Comparison of ENCODE assay signal across 14 cellular contexts in the genomic region with DNA sequence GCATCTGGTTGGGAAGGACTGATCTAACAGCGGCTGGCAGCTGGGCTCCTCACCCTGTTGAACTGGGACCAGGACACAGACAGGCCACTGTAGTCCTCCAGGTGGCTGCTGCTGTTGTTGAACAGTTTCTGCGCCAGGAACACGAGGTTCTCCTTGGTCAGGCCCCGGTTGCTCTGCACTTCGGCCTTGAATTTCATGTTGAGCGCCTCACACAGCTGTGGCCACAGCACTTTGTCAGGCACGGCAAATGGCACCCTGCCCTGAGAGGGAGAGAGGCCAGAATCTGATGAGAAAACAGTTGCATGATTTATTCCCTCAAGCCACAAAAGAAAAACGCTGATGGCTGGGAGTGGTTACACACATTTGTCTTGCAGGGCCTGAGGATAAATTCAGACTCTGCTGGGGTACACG. TPM values are rescaled to one million over a fixed set of nuclear protein-coding genes. Genes with fewer than 3 reads are reported as not detected.
DNase-seq lines count a peak whose midpoint lies in the region; ATAC-seq and TF ChIP-seq lines count a peak whose summit lies in the region.
"Not testable (repeated sequence)": the region's sequence is repeated elsewhere in the genome, so short reads cannot be mapped to it uniquely, and the experiment has no call there.
"Had no signal": no experiment of that assay in that cellular context is flagged by ENCODE, and none has a peak within 500 bp of the region (broad histone marks: within the 10 kb centered on the region; RNA-seq: fewer than 3 reads in every experiment).

No MANE protein-coding gene starts in this region.

- DNase-seq in Ammon's horn (ENCODE audit: low spot score) = peak; percentile 85
- peak in 44 of 51 donors; percentile 9 to 86 (median 54) for DNase-seq in hypothalamus (lab: John Stamatoyannopoulos, UW)
- DNase-seq in myocyte (ENCODE audit: low read depth) = peak; percentile 95
- peak; percentile 92 for DNase-seq in sigmoid colon
- peak; percentile 45 for DNase-seq in transverse colon

- intact Hi-C loops in sigmoid colon (cut with DNase I); transverse colon (cut with DNase I; ENCODE audit: low total_unique reads): not testable (repeated sequence)

- not testable (repeated sequence) for TF ChIP-seq POLR2A in gastroesophageal sphincter (IDR thresholded peaks at IDR 0.05); sigmoid colon (IDR thresholded peaks at IDR 0.05); transverse colon (IDR thresholded peaks at IDR 0.05)

- H3K4me1 Mint-ChIP-seq in activated naive CD4-positive, alpha-beta T cell treated with anti-CD3 and anti-CD28 coated beads, Interleukin-2, amount 50 U/mL, for 24 hours = not testable (repeated sequence)

- not testable (repeated sequence) for H3K9me3 Mint-ChIP-seq in activated naive CD4-positive, alpha-beta T cell treated with anti-CD3 and anti-CD28 coated beads, Interleukin-2, amount 50 U/mL, for 24 hours

- peak overlapping the region; percentile 93 for H3K27ac ChIP-seq in cingulate gyrus (ENCODE audit: low read depth, low read length)
- H3K27ac ChIP-seq in gastroesophageal sphincter = peak overlapping the region in 3 of 4 donors; percentile 57 to 60 (median 57)
- peak overlapping the region; percentile 29 to 54 (median 51) for H3K27ac ChIP-seq in sigmoid colon
- peak overlapping the region; percentile 9 to 65 (median 34) for H3K27ac ChIP-seq in transverse colon

- H3K27ac Mint-ChIP-seq in activated naive CD4-positive, alpha-beta T cell treated with anti-CD3 and anti-CD28 coated beads, Interleukin-2, amount 50 U/mL, for 24 hours = peak overlapping the region; percentile 35

- WGBS in gastroesophageal sphincter (ENCODE audit: low coverage in 1 of 2), 2 donors = 20 to 30% methylated on average over 1 to 3 of the region's 9 CpGs
- WGBS in sigmoid colon, 2 donors = 71 to 77% methylated on average over 9 of the region's 9 CpGs
- 52% methylated on average over 9 of the region's 9 CpGs; no CpG with 5 or more reads in 1 of the 2 donors for WGBS in transverse colon (ENCODE audit: low coverage in 1 of 2), 2 donors

- not testable (repeated sequence) for H3K9me3 ChIP-seq in gastroesophageal sphincter, sigmoid colon, transverse colon

- not testable (repeated sequence) for H3K4me3 ChIP-seq in gastroesophageal sphincter, sigmoid colon, transverse colon

- in situ Hi-C loops in transverse colon (cut with MboI; ENCODE audit: low pct_ligation_motif_present in 1 of 4, low pct_unique_long_range_greater_than_20kb in 1 of 4, low sequenced_read_pairs in 3 of 4) = not testable (repeated sequence)

- not testable (repeated sequence) for H3K36me3 Mint-ChIP-seq in activated naive CD4-positive, alpha-beta T cell treated with anti-CD3 and anti-CD28 coated beads, Interleukin-2, amount 50 U/mL, for 24 hours

- H3K36me3 ChIP-seq in gastroesophageal sphincter (peaks cover 0 to 100% of the 10 kb centered on the region in 2 donors), sigmoid colon (peaks cover 33 to 100% (median 74%) of the 10 kb centered on the region in 4 donors), transverse colon (peaks cover 0 to 61% (median 22%) of the 10 kb centered on the region in 4 donors)

- ATAC-seq in gastroesophageal sphincter = peak; percentile 90

- H3K4me3 Mint-ChIP-seq in activated naive CD4-positive, alpha-beta T cell treated with anti-CD3 and anti-CD28 coated beads, Interleukin-2, amount 50 U/mL, for 24 hours = not testable (repeated sequence)

- not testable (repeated sequence) for TF ChIP-seq CTCF in gastroesophageal sphincter (IDR thresholded peaks at IDR 0.05); sigmoid colon (IDR thresholded peaks at IDR 0.05); transverse colon (IDR thresholded peaks at IDR 0.05)

- H3K4me1 ChIP-seq in gastroesophageal sphincter = peaks cover 0 to 15% (median 0%) of the 10 kb centered on the region in 3 donors
- H3K4me1 ChIP-seq in sigmoid colon, transverse colon: not testable (repeated sequence)

- H3K27me3 Mint-ChIP-seq in activated naive CD4-positive, alpha-beta T cell treated with anti-CD3 and anti-CD28 coated beads, Interleukin-2, amount 50 U/mL, for 24 hours = not testable (repeated sequence)

- not testable (repeated sequence) for TF ChIP-seq EP300 in gastroesophageal sphincter (IDR thresholded peaks at IDR 0.05); sigmoid colon (IDR thresholded peaks at IDR 0.05); transverse colon (IDR thresholded peaks at IDR 0.05; ENCODE audit: low read depth)

- not testable (repeated sequence) for H3K27me3 ChIP-seq in gastroesophageal sphincter, sigmoid colon, transverse colon

RNA-seq across cellular contexts. Expression of a gene that starts 17.6 kb away (rescaled TPM):
- total RNA-seq in gastroesophageal sphincter = 10 to 100 TPM; 18.8 to 30.8 (median 21.8) TPM
- 16.1 and 26.5 TPM in 2 replicates for total RNA-seq in myocyte
- polyA plus RNA-seq in myocyte (2012) = 7.8 TPM
- total RNA-seq in sigmoid colon = 10 to 100 TPM; 32.1 to 76.0 (median 42.4) TPM
- 10 to 100 TPM in 1 of 3 donors, 1 to 10 TPM in 2; 5.8 to 25.8 (median 7.2) TPM for polyA plus RNA-seq in sigmoid colon
- total RNA-seq in transverse colon = 10 to 100 TPM; 10.8 to 34.6 (median 32.2) TPM

RNA-seq across cellular contexts. Expression of a gene that starts 26.7 kb away (rescaled TPM):
- not detected for total RNA-seq in gastroesophageal sphincter
- total RNA-seq in myocyte = not detected in 2 replicates
- not detected for polyA plus RNA-seq in myocyte (2012)
- not detected for total RNA-seq in sigmoid colon
- polyA plus RNA-seq in sigmoid colon = not detected
- not detected for total RNA-seq in transverse colon
- total RNA-seq: activated naive CD4-positive, alpha-beta T cell treated with anti-CD3 and anti-CD28 coated beads for 36 hours; breast epithelium; dermis microvascular lymphatic vessel endothelial cell; H7; mesenteric fat pad; urinary bladder had no signal
- polyA plus RNA-seq: urinary bladder had no signal

RNA-seq across cellular contexts. Expression of a gene that starts 31.0 kb away (rescaled TPM):
- total RNA-seq in gastroesophageal sphincter (under 1 TPM in 3 of 4 donors, not detected in 1; 0.16 to 0.27 (median 0.17) TPM), myocyte (not detected in 2 replicates), sigmoid colon (not detected), transverse colon (not detected)
- polyA plus RNA-seq in myocyte (2012) = not detected
- polyA plus RNA-seq in sigmoid colon = under 1 TPM in 1 of 3 donors, not detected in 2; 0.25 TPM

RNA-seq across cellular contexts. Expression of a gene that starts 57.1 kb away (rescaled TPM):
- 100 to 1,000 TPM in 3 of 4 donors, 10 to 100 TPM in 1; 91.7 to 122 (median 108) TPM for total RNA-seq in gastroesophageal sphincter
- 73.6 and 73.9 TPM in 2 replicates for total RNA-seq in myocyte
- polyA plus RNA-seq in myocyte (2012) = 148 TPM
- 100 to 1,000 TPM in 2 of 4 donors, 10 to 100 TPM in 2; 75.9 to 104 (median 93.1) TPM for total RNA-seq in sigmoid colon
- 100 to 1,000 TPM; 182 to 303 (median 213) TPM for polyA plus RNA-seq in sigmoid colon
- 100 to 1,000 TPM in 2 of 4 donors, 10 to 100 TPM in 2; 40.8 to 172 (median 112) TPM for total RNA-seq in transverse colon

Comparison
In these comparisons a context has a peak if more than half of its experiments do, and no peak if none do; other contexts are left out.
1. DNase-seq: peak in every context shown above with its lines; median percentile 95 in myocyte; 92 in sigmoid colon; 85 in Ammon's horn; 54 in hypothalamus; 45 in transverse colon.
2. H3K27ac ChIP-seq: peak in every context shown above with its lines; median percentile 93 in cingulate gyrus; 57 in gastroesophageal sphincter; 51 in sigmoid colon; 34 in transverse colon.